In the genomic region with DNA sequence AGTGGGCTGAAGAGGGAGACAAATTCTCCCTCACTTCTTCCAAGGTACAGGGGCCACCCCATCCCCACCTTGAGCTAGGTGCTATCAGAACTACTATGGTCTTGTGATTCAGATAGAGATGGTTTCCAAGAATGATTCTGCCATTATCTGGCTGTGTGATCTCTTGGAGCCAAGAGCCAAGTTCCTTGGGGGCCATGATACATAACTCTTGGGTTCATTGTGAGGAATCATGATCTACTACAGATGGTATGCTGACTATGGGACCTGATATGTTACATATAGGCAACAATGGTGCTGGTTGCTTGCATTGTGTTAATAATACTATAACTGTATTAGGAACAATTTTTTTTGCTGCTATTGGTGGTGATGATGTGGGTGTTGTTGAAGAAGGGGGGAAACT, we compare ENCODE assay signal across 24 cellular contexts. TPM values are rescaled to one million over a fixed set of nuclear protein-coding genes. Genes with fewer than 3 reads are reported as not detected.
DNase-seq lines count a peak whose midpoint lies in the region; ATAC-seq and TF ChIP-seq lines count a peak whose summit lies in the region.
"Had no signal": no experiment of that assay in that cellular context is flagged by ENCODE, and none has a peak within 500 bp of the region (broad histone marks: within the 10 kb centered on the region; RNA-seq: fewer than 3 reads in every experiment).

No MANE protein-coding gene starts in this region.

- DNase-seq in T-helper 1 cell, result no peak
- DNase-seq in natural killer cell treated with Interleukin-12 subunit alpha and Interleukin-12 subunit beta and Interleukin-15 and Interleukin-18, amount 100 ng/mL, for 72 hours (ENCODE audit: low spot score), result no peak
- DNase-seq in natural killer cell, result no peak
- no peak for DNase-seq in activated T-helper 1 cell treated with anti-CD3 and anti-CD28 coated beads, Interleukin-12 subunit alpha, Interleukin-12 subunit beta, Interleukin-2, Interleukin-4 antibody, amounts not matched to agents 30 ng/mL and 10 ng/mL and 1 ng/mL, durations not matched to agents 14 hours and 24 hours and 36 hours (ENCODE audit: low spot score)
- no peak for DNase-seq in Kasumi-1 (lab: John Stamatoyannopoulos, UW)
- no peak for DNase-seq in ovary
- DNase-seq in HK-2 (ENCODE audit: unreplicated experiment), result no peak
- DNase-seq: ACHN, Caco-2, DMS 273 treated with DMSO at 0.1 percent for 48 hours, DMS79 treated with DMSO at 0.1 percent for 48 hours, NCI-H1092, NCI-H1436, NCI-H187 treated with DMSO at 0.1 percent for 48 hours, NCI-H2107, NCI-H510A treated with DMSO at 0.1 percent for 48 hours, NCI-H748 treated with DMSO at 0.1 percent for 48 hours, PC-9, RPMI8226, SHP77 had no signal

- H3K4me3 ChIP-seq in ovary, result no peak overlapping the region
- H3K4me3 ChIP-seq: BLaER1 treated with 17β-estradiol and CSF1 and Interleukin-3, amounts not matched to agents 10 nM and 100 nM; PC-9 had no signal

- H3K27me3 ChIP-seq in ovary, result no peaks in the 10 kb centered on the region
- H3K27me3 ChIP-seq: BLaER1 treated with 17β-estradiol and CSF1 and Interleukin-3, amounts not matched to agents 10 nM and 100 nM had no signal

- TF ChIP-seq POLR2A in ovary (IDR thresholded peaks at IDR 0.05), result no peak

- no peaks in the 10 kb centered on the region for H3K4me1 ChIP-seq in ovary (ENCODE audit: insufficient read depth)
- H3K4me1 ChIP-seq: Caco-2 had no signal

- no peaks in the 10 kb centered on the region for H3K9me3 ChIP-seq in ovary
- H3K9me3 ChIP-seq: Caco-2 had no signal

- H3K36me3 Mint-ChIP-seq in T-helper 1 cell treated with Interleukin-12 subunit alpha and Interleukin-12 subunit beta and Interleukin-4 antibody, amounts not matched to agents 30 μg/mL and 1 μg/mL, for 36 hours (ENCODE audit: low read depth), result peaks cover 58% of the 10 kb centered on the region
- peaks cover 28% of the 10 kb centered on the region for H3K36me3 Mint-ChIP-seq in natural killer cell treated with Interleukin-12 subunit alpha and Interleukin-12 subunit beta and Interleukin-15 and Interleukin-18, amount 100 ng/mL, for 72 hours
- no peaks in the 10 kb centered on the region for H3K36me3 Mint-ChIP-seq in natural killer cell
- peaks cover 38% of the 10 kb centered on the region for H3K36me3 Mint-ChIP-seq in activated T-helper 1 cell treated with anti-CD3 and anti-CD28 coated beads, Interleukin-12 subunit alpha, Interleukin-12 subunit beta, Interleukin-2, Interleukin-4 antibody, amounts not matched to agents 30 ng/mL and 10 ng/mL and 1 ng/mL, durations not matched to agents 14 hours and 24 hours and 36 hours (ENCODE audit: low read depth)
- H3K36me3 Mint-ChIP-seq: CD4-positive, alpha-beta memory T cell had no signal

- H3K9me3 Mint-ChIP-seq in T-helper 1 cell treated with Interleukin-12 subunit alpha and Interleukin-12 subunit beta and Interleukin-4 antibody, amounts not matched to agents 30 μg/mL and 1 μg/mL, for 36 hours, result peaks cover 48% of the 10 kb centered on the region
- peaks cover 3% of the 10 kb centered on the region for H3K9me3 Mint-ChIP-seq in natural killer cell treated with Interleukin-12 subunit alpha and Interleukin-12 subunit beta and Interleukin-15 and Interleukin-18, amount 100 ng/mL, for 72 hours
- H3K9me3 Mint-ChIP-seq in natural killer cell, result no peaks in the 10 kb centered on the region
- H3K9me3 Mint-ChIP-seq in activated T-helper 1 cell treated with anti-CD3 and anti-CD28 coated beads, Interleukin-12 subunit alpha, Interleukin-12 subunit beta, Interleukin-2, Interleukin-4 antibody, amounts not matched to agents 30 ng/mL and 10 ng/mL and 1 ng/mL, durations not matched to agents 14 hours and 24 hours and 36 hours, result peaks cover 54% of the 10 kb centered on the region

- TF ChIP-seq CTCF in natural killer cell (IDR thresholded peaks at IDR 0.05) (no peak), ovary (IDR thresholded peaks at IDR 0.05) (no peak)

- peak overlapping the region; percentile 80 for H3K27ac Mint-ChIP-seq in T-helper 1 cell treated with Interleukin-12 subunit alpha and Interleukin-12 subunit beta and Interleukin-4 antibody, amounts not matched to agents 30 μg/mL and 1 μg/mL, for 36 hours
- peak overlapping the region; percentile 53 to 93 for H3K27ac Mint-ChIP-seq in natural killer cell treated with Interleukin-12 subunit alpha and Interleukin-12 subunit beta and Interleukin-15 and Interleukin-18, amount 100 ng/mL, for 72 hours
- H3K27ac Mint-ChIP-seq in natural killer cell, result no peak overlapping the region
- H3K27ac Mint-ChIP-seq in activated T-helper 1 cell treated with anti-CD3 and anti-CD28 coated beads, Interleukin-12 subunit alpha, Interleukin-12 subunit beta, Interleukin-2, Interleukin-4 antibody, amounts not matched to agents 30 ng/mL and 10 ng/mL and 1 ng/mL, durations not matched to agents 14 hours and 24 hours and 36 hours, result peak overlapping the region; percentile 52
- H3K27ac Mint-ChIP-seq: CD4-positive, alpha-beta memory T cell had no signal

- H3K27me3 Mint-ChIP-seq in T-helper 1 cell treated with Interleukin-12 subunit alpha and Interleukin-12 subunit beta and Interleukin-4 antibody, amounts not matched to agents 30 μg/mL and 1 μg/mL, for 36 hours (ENCODE audit: low read depth), result no peaks in the 10 kb centered on the region
- peaks cover 0 to 28% of the 10 kb centered on the region in 2 donors for H3K27me3 Mint-ChIP-seq in natural killer cell treated with Interleukin-12 subunit alpha and Interleukin-12 subunit beta and Interleukin-15 and Interleukin-18, amount 100 ng/mL, for 72 hours
- H3K27me3 Mint-ChIP-seq in natural killer cell (ENCODE audit: low read depth in 2 of 2), result peaks cover 14 to 20% of the 10 kb centered on the region in 2 donors
- no peaks in the 10 kb centered on the region for H3K27me3 Mint-ChIP-seq in activated T-helper 1 cell treated with anti-CD3 and anti-CD28 coated beads, Interleukin-12 subunit alpha, Interleukin-12 subunit beta, Interleukin-2, Interleukin-4 antibody, amounts not matched to agents 30 ng/mL and 10 ng/mL and 1 ng/mL, durations not matched to agents 14 hours and 24 hours and 36 hours (ENCODE audit: insufficient read depth)

- peaks cover 79% of the 10 kb centered on the region for H3K4me1 Mint-ChIP-seq in T-helper 1 cell treated with Interleukin-12 subunit alpha and Interleukin-12 subunit beta and Interleukin-4 antibody, amounts not matched to agents 30 μg/mL and 1 μg/mL, for 36 hours (ENCODE audit: low read depth)
- H3K4me1 Mint-ChIP-seq in natural killer cell treated with Interleukin-12 subunit alpha and Interleukin-12 subunit beta and Interleukin-15 and Interleukin-18, amount 100 ng/mL, for 72 hours (ENCODE audit: low read depth in 2 of 2), result peaks cover 25 to 62% of the 10 kb centered on the region in 2 donors
- peaks cover 8% of the 10 kb centered on the region in 2 donors for H3K4me1 Mint-ChIP-seq in natural killer cell
- peaks cover 82% of the 10 kb centered on the region for H3K4me1 Mint-ChIP-seq in activated T-helper 1 cell treated with anti-CD3 and anti-CD28 coated beads, Interleukin-12 subunit alpha, Interleukin-12 subunit beta, Interleukin-2, Interleukin-4 antibody, amounts not matched to agents 30 ng/mL and 10 ng/mL and 1 ng/mL, durations not matched to agents 14 hours and 24 hours and 36 hours (ENCODE audit: low read depth)

- no peak overlapping the region for H3K27ac ChIP-seq in ovary
- H3K27ac ChIP-seq: 22Rv1, PC-9 had no signal

- ATAC-seq in natural killer cell treated with Interleukin-12 subunit alpha and Interleukin-12 subunit beta and Interleukin-15 and Interleukin-18, amount 100 ng/mL, for 72 hours, result no peak
- ATAC-seq in natural killer cell, result no peak

- H3K4me3 Mint-ChIP-seq in T-helper 1 cell treated with Interleukin-12 subunit alpha and Interleukin-12 subunit beta and Interleukin-4 antibody, amounts not matched to agents 30 μg/mL and 1 μg/mL, for 36 hours, result no peak overlapping the region
- peak overlapping the region; percentile 76 for H3K4me3 Mint-ChIP-seq in natural killer cell treated with Interleukin-12 subunit alpha and Interleukin-12 subunit beta and Interleukin-15 and Interleukin-18, amount 100 ng/mL, for 72 hours
- no peak overlapping the region for H3K4me3 Mint-ChIP-seq in natural killer cell
- H3K4me3 Mint-ChIP-seq in activated T-helper 1 cell treated with anti-CD3 and anti-CD28 coated beads, Interleukin-12 subunit alpha, Interleukin-12 subunit beta, Interleukin-2, Interleukin-4 antibody, amounts not matched to agents 30 ng/mL and 10 ng/mL and 1 ng/mL, durations not matched to agents 14 hours and 24 hours and 36 hours, result peak overlapping the region; percentile 25

- intact Hi-C loops in natural killer cell (cut with micrococcal nuclease), result no loop called here
- intact Hi-C loops in activated T-helper 1 cell treated with anti-CD3 and anti-CD28 coated beads, Interleukin-12 subunit alpha, Interleukin-12 subunit beta, Interleukin-2, Interleukin-4 antibody, amounts not matched to agents 30 ng/mL and 10 ng/mL and 1 ng/mL, durations not matched to agents 14 hours and 24 hours and 36 hours (cut with micrococcal nuclease), result loop anchor here (10.0 kb wide), 1 partner anchor 1512 kb away; no protein-coding TSS in a partner anchor
- intact Hi-C loops in ovary (cut with DNase I), result no loop called here

- no peak for TF ChIP-seq EP300 in ovary (IDR thresholded peaks at IDR 0.05)

- no peaks in the 10 kb centered on the region for H3K36me3 ChIP-seq in ovary

RNA-seq across cellular contexts. Expression of a gene that starts 45.7 kb away (rescaled TPM):
- total RNA-seq in natural killer cell treated with Interleukin-12 subunit alpha and Interleukin-12 subunit beta and Interleukin-15 and Interleukin-18, amount 100 ng/mL, for 72 hours, result not detected
- total RNA-seq in natural killer cell, result not detected
- total RNA-seq in activated T-helper 1 cell treated with anti-CD3 and anti-CD28 coated beads, Interleukin-12 subunit alpha, Interleukin-12 subunit beta, Interleukin-2, Interleukin-4 antibody, amounts not matched to agents 30 ng/mL and 10 ng/mL and 1 ng/mL, durations not matched to agents 14 hours and 24 hours and 36 hours, result not detected in 2 replicates
- 10 to 100 TPM in 1 of 7 donors, 1 to 10 TPM in 6; 1.2 to 20.0 (median 3.0) TPM for total RNA-seq in ovary
- 1 to 10 TPM; 1.7 to 1.9 TPM for polyA plus RNA-seq in ovary
- total RNA-seq: Caco-2, PC-9 had no signal
- polyA plus RNA-seq: CD4-positive, alpha-beta memory T cell had no signal

Comparison
In these comparisons a context has a peak if more than half of its experiments do, and no peak if none do; other contexts are left out.
1. H3K27ac Mint-ChIP-seq: peak in T-helper 1 cell treated with Interleukin-12 subunit alpha and Interleukin-12 subunit beta and Interleukin-4 antibody, amounts not matched to agents 30 μg/mL and 1 μg/mL, for 36 hours (single experiment), natural killer cell treated with Interleukin-12 subunit alpha and Interleukin-12 subunit beta and Interleukin-15 and Interleukin-18, amount 100 ng/mL, for 72 hours (2 of 2) and activated T-helper 1 cell treated with anti-CD3 and anti-CD28 coated beads, Interleukin-12 subunit alpha, Interleukin-12 subunit beta, Interleukin-2, Interleukin-4 antibody, amounts not matched to agents 30 ng/mL and 10 ng/mL and 1 ng/mL, durations not matched to agents 14 hours and 24 hours and 36 hours (single experiment); none in natural killer cell (0 of 2).
2. H3K4me3 Mint-ChIP-seq: peak in natural killer cell treated with Interleukin-12 subunit alpha and Interleukin-12 subunit beta and Interleukin-15 and Interleukin-18, amount 100 ng/mL, for 72 hours (single experiment) and activated T-helper 1 cell treated with anti-CD3 and anti-CD28 coated beads, Interleukin-12 subunit alpha, Interleukin-12 subunit beta, Interleukin-2, Interleukin-4 antibody, amounts not matched to agents 30 ng/mL and 10 ng/mL and 1 ng/mL, durations not matched to agents 14 hours and 24 hours and 36 hours (single experiment); none in T-helper 1 cell treated with Interleukin-12 subunit alpha and Interleukin-12 subunit beta and Interleukin-4 antibody, amounts not matched to agents 30 μg/mL and 1 μg/mL, for 36 hours (single experiment) and natural killer cell (single experiment).